8 cellular contexts compared by ENCODE assay signal in genomic region chr21:37582613-37583012, GRCh38.
A peak's percentile ranks its signal among the peaks of the same experiment; 100 is the strongest.
DNase-seq lines count a peak whose midpoint lies in the region; ATAC-seq and TF ChIP-seq lines count a peak whose summit lies in the region.

No MANE protein-coding gene starts in this region.

- H3K27me3 ChIP-seq in HAP-1 (ENCODE audit: low read depth): no peaks in the 10 kb centered on the region
- no peaks in the 10 kb centered on the region for H3K27me3 ChIP-seq in RWPE2 (ENCODE audit: insufficient read depth, poor library complexity, severe bottlenecking)
- H3K27me3 ChIP-seq in fibroblast of lung (ENCODE audit: control insufficient read depth, insufficient read depth, low read length): no peaks in the 10 kb centered on the region
- no peaks in the 10 kb centered on the region for H3K27me3 ChIP-seq in prostate gland (replicated peaks; ENCODE audit: insufficient read depth)

- H3K9me3 ChIP-seq in HAP-1 (no peaks in the 10 kb centered on the region), RWPE2 (ENCODE audit: severe bottlenecking) (peaks cover 3% of the 10 kb centered on the region), fibroblast of lung (ENCODE audit: control insufficient read depth, insufficient read depth, low read depth, low read length) (no peaks in the 10 kb centered on the region), prostate gland (no peaks in the 10 kb centered on the region)

- no peak for TF ChIP-seq POLR2A in prostate gland (IDR thresholded peaks at IDR 0.05)

- H3K4me3 ChIP-seq in HAP-1 (no peak overlapping the region), RWPE2 (ENCODE audit: severe bottlenecking) (no peak overlapping the region), fibroblast of lung (replicated peaks in 1 of 4; ENCODE audit: control extremely low read depth in 1 of 4, insufficient read depth in 1 of 4, low read depth in 3 of 4, low read length in 4 of 4) (no peak overlapping the region), prostate gland (no peak overlapping the region)

- no peaks in the 10 kb centered on the region for H4K20me1 ChIP-seq in fibroblast of lung (ENCODE audit: control insufficient read depth, extremely low read depth, insufficient read depth, low read length)

- H2AFZ ChIP-seq in fibroblast of lung (ENCODE audit: low read length): no peak overlapping the region

- 46% methylated on average over 5 of the region's 5 CpGs for WGBS in prostate gland

- intact Hi-C loops in prostate gland (cut with DNase I): no loop called here

- no peaks in the 10 kb centered on the region for H3K79me2 ChIP-seq in fibroblast of lung (ENCODE audit: control insufficient read depth, insufficient read depth, low read length)

- ATAC-seq in RWPE2 (ENCODE audit: low read depth) (peak; percentile 71), HG03469 (IDR thresholded peaks at IDR 0.05; ENCODE audit: unreplicated experiment) (no peak), GM18511 (IDR thresholded peaks at IDR 0.05; ENCODE audit: unreplicated experiment) (no peak), GM21529 (IDR thresholded peaks at IDR 0.05; ENCODE audit: unreplicated experiment) (no peak)

- DNase-seq in HAP-1 (ENCODE audit: low spot score in 2 of 2) (peak; percentile 53 to 57), RWPE2 (ENCODE audit: low spot score) (no peak), fibroblast of lung (ENCODE audit: low read depth in 2 of 2) (peak; percentile 54 to 81), prostate gland (ENCODE audit: low spot score) (peak; percentile 12)

- in situ Hi-C loops in HAP-1 (cut with MboI; ENCODE audit: low sequenced_read_pairs): no loop called here

- no peak overlapping the region for H3K4me2 ChIP-seq in fibroblast of lung (ENCODE audit: extremely low read depth, insufficient read depth, low read length)

- H3K27ac ChIP-seq in C4-2B (no peak overlapping the region), RWPE2 (ENCODE audit: poor library complexity, severe bottlenecking) (no peak overlapping the region), fibroblast of lung (ENCODE audit: insufficient read depth, low read length) (no peak overlapping the region), prostate gland (no peak overlapping the region)

- TF ChIP-seq CTCF in C4-2B (conservative IDR thresholded peaks at IDR 0.05) (peak; percentile 67), RWPE2 (IDR thresholded peaks at IDR 0.05; ENCODE audit: poor library complexity, severe bottlenecking) (peak; percentile 66), fibroblast of lung (conservative IDR thresholded peaks at IDR 0.05 in 1 of 2, IDR thresholded peaks at IDR 0.05 in 1 of 2; ENCODE audit: low read depth in 1 of 2, low read length in 2 of 2) (peak; percentile 77 to 86), prostate gland (IDR thresholded peaks at IDR 0.05) (peak in 3 of 4 experiments; percentile 37 to 52 (median 51))

- no peaks in the 10 kb centered on the region for H3K4me1 ChIP-seq in HAP-1
- H3K4me1 ChIP-seq in RWPE2 (ENCODE audit: insufficient read depth, poor library complexity, severe bottlenecking): no peaks in the 10 kb centered on the region
- no peaks in the 10 kb centered on the region for H3K4me1 ChIP-seq in fibroblast of lung (ENCODE audit: control insufficient read depth, extremely low read depth, insufficient read depth, low read length)
- no peaks in the 10 kb centered on the region for H3K4me1 ChIP-seq in prostate gland (replicated peaks)

- no peak overlapping the region for H3K9ac ChIP-seq in fibroblast of lung (ENCODE audit: insufficient read depth, low read length)

- H3K36me3 ChIP-seq in HAP-1 (replicated peaks): no peaks in the 10 kb centered on the region
- no peaks in the 10 kb centered on the region for H3K36me3 ChIP-seq in RWPE2 (ENCODE audit: low read depth)
- H3K36me3 ChIP-seq in fibroblast of lung (ENCODE audit: control insufficient read depth, insufficient read depth, low read length): no peaks in the 10 kb centered on the region
- no peaks in the 10 kb centered on the region for H3K36me3 ChIP-seq in prostate gland
